ENCODE assay signal across 1 cellular context in genomic region chr1:19623523-19623922, GRCh38.
TF ChIP-seq lines count a peak whose summit lies in the region.

No MANE protein-coding gene starts in this region.

TF ChIP-seq in HepG2, 621 proteins besides CTCF, POLR2A, EP300 and RAD21 (continued from another document):
- TF ChIP-seq ZBTB40 (IDR thresholded peaks at IDR 0.05) (no peak), ZBTB40 (CRISPR knock-in tag; IDR thresholded peaks at IDR 0.05) (no peak), HNF4A (CRISPR knock-in tag; IDR thresholded peaks at IDR 0.05) (peak; percentile 66), HNF4G (IDR thresholded peaks at IDR 0.05; ENCODE audit: borderline replicate concordance, low read depth, low read length) (peak; percentile 36; the same call in 1 of the 2 replicates), HNF4G (CRISPR knock-in tag; IDR thresholded peaks at IDR 0.05; ENCODE audit: borderline replicate concordance, low read depth) (no peak), SMC3 (IDR thresholded peaks at IDR 0.05; ENCODE audit: low read length) (no peak), ARID3A (IDR thresholded peaks at IDR 0.05; ENCODE audit: low read depth, low read length) (peak; percentile 26; the same call in 1 of the 2 replicates), GATAD2A (CRISPR knock-in tag; IDR thresholded peaks at IDR 0.05) (peak; percentile 54), ARID5B (CRISPR knock-in tag; IDR thresholded peaks at IDR 0.05) (0 out of 2 replicates have a peak, but pooled peaks have one; percentile 29), TOPORS (CRISPR knock-in tag; IDR thresholded peaks at IDR 0.05) (no peak), ATF7 (IDR thresholded peaks at IDR 0.05) (peak; percentile 74), ATF7 (CRISPR knock-in tag; IDR thresholded peaks at IDR 0.05) (no peak), ONECUT2 (CRISPR knock-in tag; IDR thresholded peaks at IDR 0.05) (no peak), MIER2 (CRISPR knock-in tag; IDR thresholded peaks at IDR 0.05) (no peak), CREB1 (IDR thresholded peaks at IDR 0.05) (peak; percentile 84), CREB1 (CRISPR knock-in tag; IDR thresholded peaks at IDR 0.05) (peak; percentile 83), CREM (IDR thresholded peaks at IDR 0.05) (peak; percentile 57), CREM (CRISPR knock-in tag; IDR thresholded peaks at IDR 0.05) (no peak), ZNF615 (CRISPR knock-in tag; IDR thresholded peaks at IDR 0.05; ENCODE audit: borderline replicate concordance) (no peak), ZSCAN20 (CRISPR knock-in tag; IDR thresholded peaks at IDR 0.05; ENCODE audit: borderline replicate concordance) (no peak), FIP1L1 (IDR thresholded peaks at IDR 0.05; ENCODE audit: borderline replicate concordance, insufficient read depth, low read depth, low read length) (no peak), GPN1 (CRISPR knock-in tag; IDR thresholded peaks at IDR 0.05; ENCODE audit: borderline replicate concordance) (no peak), SAP130 (CRISPR knock-in tag; IDR thresholded peaks at IDR 0.05; ENCODE audit: low read depth) (peak; percentile 31; the same call in 1 of the 2 replicates), ARNT2 (CRISPR knock-in tag; IDR thresholded peaks at IDR 0.05; ENCODE audit: low read depth) (no peak), ZNF431 (CRISPR knock-in tag; IDR thresholded peaks at IDR 0.05; ENCODE audit: borderline replicate concordance, low read depth) (no peak)
- TF ChIP-seq, protein P1, sequence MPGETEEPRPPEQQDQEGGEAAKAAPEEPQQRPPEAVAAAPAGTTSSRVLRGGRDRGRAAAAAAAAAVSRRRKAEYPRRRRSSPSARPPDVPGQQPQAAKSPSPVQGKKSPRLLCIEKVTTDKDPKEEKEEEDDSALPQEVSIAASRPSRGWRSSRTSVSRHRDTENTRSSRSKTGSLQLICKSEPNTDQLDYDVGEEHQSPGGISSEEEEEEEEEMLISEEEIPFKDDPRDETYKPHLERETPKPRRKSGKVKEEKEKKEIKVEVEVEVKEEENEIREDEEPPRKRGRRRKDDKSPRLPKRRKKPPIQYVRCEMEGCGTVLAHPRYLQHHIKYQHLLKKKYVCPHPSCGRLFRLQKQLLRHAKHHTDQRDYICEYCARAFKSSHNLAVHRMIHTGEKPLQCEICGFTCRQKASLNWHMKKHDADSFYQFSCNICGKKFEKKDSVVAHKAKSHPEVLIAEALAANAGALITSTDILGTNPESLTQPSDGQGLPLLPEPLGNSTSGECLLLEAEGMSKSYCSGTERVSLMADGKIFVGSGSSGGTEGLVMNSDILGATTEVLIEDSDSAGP (CRISPR knock-in tag; IDR thresholded peaks at IDR 0.05; ENCODE audit: borderline replicate concordance), result no peak
